ENCODE assay signal across 8 cellular contexts in the genomic region with DNA sequence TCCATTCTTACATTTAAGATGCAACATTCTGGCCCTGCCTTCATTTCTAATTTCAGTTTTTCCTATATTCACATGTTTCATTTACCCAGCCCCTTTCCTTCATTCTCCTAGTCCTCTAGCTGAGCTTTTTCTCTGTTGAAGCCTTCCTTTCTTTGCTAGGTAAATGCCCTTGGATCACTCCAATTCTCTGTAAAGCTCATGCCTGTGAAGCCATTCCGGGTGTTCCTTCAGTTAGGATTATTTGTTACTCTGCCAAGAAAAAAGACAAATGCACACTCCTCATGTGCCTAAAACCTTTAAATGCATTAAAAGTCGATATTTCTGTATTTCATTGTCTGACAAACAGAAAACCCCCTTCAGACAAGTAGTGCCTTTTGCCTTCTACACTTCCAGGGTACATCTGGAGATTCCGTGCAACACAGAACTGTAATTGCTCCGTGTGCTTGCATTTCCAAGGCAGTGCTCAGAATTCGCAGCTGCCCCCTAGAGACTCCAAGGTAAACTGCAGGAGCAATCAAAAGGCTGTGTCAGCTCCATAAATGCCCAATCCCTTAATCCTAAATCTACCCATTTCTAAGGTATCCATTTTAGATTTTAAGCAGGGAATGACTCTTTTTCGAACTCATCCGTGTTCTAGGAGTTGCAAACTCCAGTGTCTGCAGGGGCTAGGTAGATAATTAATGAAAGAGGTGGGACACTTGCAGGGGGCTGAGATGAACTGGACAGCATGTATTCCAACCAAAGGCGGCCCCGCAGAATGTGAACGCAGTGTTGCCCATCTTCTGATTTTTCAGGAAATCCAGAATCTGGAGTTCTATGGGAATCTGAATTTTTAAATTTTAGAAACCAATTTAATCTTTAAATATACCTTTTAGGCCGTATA.
A peak's percentile ranks its signal among the peaks of the same experiment; 100 is the strongest.
DNase-seq lines count a peak whose midpoint lies in the region; ATAC-seq and TF ChIP-seq lines count a peak whose summit lies in the region.

No MANE protein-coding gene starts in this region.

- peak; percentile 71 for ATAC-seq in HG03103 (IDR thresholded peaks at IDR 0.05; ENCODE audit: low read depth, unreplicated experiment)

- H3K4me3 ChIP-seq in GM12864 (ENCODE audit: low read depth, low read length) (no peak overlapping the region), breast epithelium (no peak overlapping the region)

- H3K4me1 ChIP-seq in breast epithelium, result no peaks in the 10 kb centered on the region

- TF ChIP-seq CTCF in GM12864 (IDR thresholded peaks at IDR 0.05; ENCODE audit: low read depth, low read length, missing control alignments) (peak; percentile 89), breast epithelium (IDR thresholded peaks at IDR 0.05) (peak; percentile 41 to 67 (median 48))

- H3K27ac Mint-ChIP-seq in activated T-helper 2 cell treated with anti-CD3 and anti-CD28 coated beads, Interferon-gamma antibody, Interleukin-2, Interleukin-4, amounts not matched to agents 10 μg/mL and 5 μg/mL and 100 μg/mL, durations not matched to agents 14 hours and 24 hours and 36 hours, result no peak overlapping the region

- no peak for TF ChIP-seq POLR2A in breast epithelium (IDR thresholded peaks at IDR 0.05)

- intact Hi-C loops in breast epithelium (cut with DNase I; ENCODE audit: low total_unique reads), result no loop called here
- intact Hi-C loops in activated T-helper 2 cell treated with anti-CD3 and anti-CD28 coated beads, Interferon-gamma antibody, Interleukin-2, Interleukin-4, amounts not matched to agents 10 μg/mL and 5 μg/mL and 100 μg/mL, durations not matched to agents 14 hours and 24 hours and 36 hours (cut with micrococcal nuclease), result loop anchor here (2.0 to 10.0 kb wide), 2 partner anchors 386 to 744 kb away; no protein-coding TSS in a partner anchor

- no peak overlapping the region for H3K27ac ChIP-seq in breast epithelium

- H3K9me3 ChIP-seq in breast epithelium, result no peaks in the 10 kb centered on the region

- in situ Hi-C loops in ACHN (cut with HindIII; ENCODE audit: low pct_ligation_motif_present, low pct_unique_long_range_greater_than_20kb, low sequenced_read_pairs), result no loop called here

- H3K4me1 Mint-ChIP-seq in activated T-helper 2 cell treated with anti-CD3 and anti-CD28 coated beads, Interferon-gamma antibody, Interleukin-2, Interleukin-4, amounts not matched to agents 10 μg/mL and 5 μg/mL and 100 μg/mL, durations not matched to agents 14 hours and 24 hours and 36 hours (ENCODE audit: low read depth), result no peaks in the 10 kb centered on the region

- H3K9me3 Mint-ChIP-seq in activated T-helper 2 cell treated with anti-CD3 and anti-CD28 coated beads, Interferon-gamma antibody, Interleukin-2, Interleukin-4, amounts not matched to agents 10 μg/mL and 5 μg/mL and 100 μg/mL, durations not matched to agents 14 hours and 24 hours and 36 hours, result no peaks in the 10 kb centered on the region

- DNase-seq in ACHN (peak; percentile 71), GM12864 (ENCODE audit: low read depth) (no peak), NCI-H748 treated with DMSO at 0.1 percent for 48 hours (lab: John Stamatoyannopoulos, UW) (peak; percentile 3), breast epithelium (ENCODE audit: low spot score in 2 of 2) (peak; percentile 17 to 53), islet precursor cell (peak; percentile 81)
- peak; percentile 7 for DNase-seq in stimulated activated CD4-positive, alpha-beta T cell treated with anti-CD3 and anti-CD28 coated beads, Interleukin-4, amount 100 ng/mL, for 1 hour
- no peak for DNase-seq in activated T-helper 2 cell treated with anti-CD3 and anti-CD28 coated beads, Interferon-gamma antibody, Interleukin-2, Interleukin-4, amounts not matched to agents 10 μg/mL and 5 μg/mL and 100 μg/mL, durations not matched to agents 14 hours and 24 hours and 36 hours (ENCODE audit: low spot score)

- no peaks in the 10 kb centered on the region for H3K36me3 Mint-ChIP-seq in activated T-helper 2 cell treated with anti-CD3 and anti-CD28 coated beads, Interferon-gamma antibody, Interleukin-2, Interleukin-4, amounts not matched to agents 10 μg/mL and 5 μg/mL and 100 μg/mL, durations not matched to agents 14 hours and 24 hours and 36 hours (ENCODE audit: low read depth)

- H3K36me3 ChIP-seq in breast epithelium, result no peaks in the 10 kb centered on the region

- no peak overlapping the region for H3K4me3 Mint-ChIP-seq in activated T-helper 2 cell treated with anti-CD3 and anti-CD28 coated beads, Interferon-gamma antibody, Interleukin-2, Interleukin-4, amounts not matched to agents 10 μg/mL and 5 μg/mL and 100 μg/mL, durations not matched to agents 14 hours and 24 hours and 36 hours (ENCODE audit: low read depth)

- peaks cover 1% of the 10 kb centered on the region for H3K27me3 Mint-ChIP-seq in activated T-helper 2 cell treated with anti-CD3 and anti-CD28 coated beads, Interferon-gamma antibody, Interleukin-2, Interleukin-4, amounts not matched to agents 10 μg/mL and 5 μg/mL and 100 μg/mL, durations not matched to agents 14 hours and 24 hours and 36 hours (ENCODE audit: low read depth)

- no peaks in the 10 kb centered on the region for H3K27me3 ChIP-seq in breast epithelium

Comparison
In these comparisons a context has a peak if more than half of its experiments do, and no peak if none do; other contexts are left out.
1. DNase-seq: peak in ACHN (single experiment), NCI-H748 treated with DMSO at 0.1 percent for 48 hours (single experiment), breast epithelium (2 of 2), islet precursor cell (single experiment) and stimulated activated CD4-positive, alpha-beta T cell treated with anti-CD3 and anti-CD28 coated beads, Interleukin-4, amount 100 ng/mL, for 1 hour (single experiment); none in GM12864 (single experiment) and activated T-helper 2 cell treated with anti-CD3 and anti-CD28 coated beads, Interferon-gamma antibody, Interleukin-2, Interleukin-4, amounts not matched to agents 10 μg/mL and 5 μg/mL and 100 μg/mL, durations not matched to agents 14 hours and 24 hours and 36 hours (single experiment).